Comparison of ENCODE assay signal across 8 cellular contexts in genomic region chr4:15682790-15683495, GRCh38. TPM values are rescaled to one million over a fixed set of nuclear protein-coding genes. Genes with fewer than 3 reads are reported as not detected.
A peak's percentile ranks its signal among the peaks of the same experiment; 100 is the strongest.
DNase-seq lines count a peak whose midpoint lies in the region; ATAC-seq and TF ChIP-seq lines count a peak whose summit lies in the region.

No MANE protein-coding gene starts in this region.

- no peak for TF ChIP-seq POLR2A in body of pancreas (IDR thresholded peaks at IDR 0.05)

- H3K4me3 Mint-ChIP-seq in activated T-cell treated with anti-CD3 and anti-CD28 coated beads, Interleukin-2, amount 50 U/mL, for 24 hours: peak overlapping the region; percentile 100
- H3K4me3 Mint-ChIP-seq in activated B cell treated with CpG ODN at 0.5 μM for 24 hours: peak overlapping the region; percentile 97
- H3K4me3 Mint-ChIP-seq in immature natural killer cell: peak overlapping the region; percentile 87 to 99 (median 97)

- in situ Hi-C loops in GM13977 (cut with MboI; ENCODE audit: low pct_unique_long_range_greater_than_20kb, low sequenced_read_pairs, unreplicated experiment): no loop called here

- peaks cover 46% of the 10 kb centered on the region for H3K36me3 Mint-ChIP-seq in activated T-cell treated with anti-CD3 and anti-CD28 coated beads, Interleukin-2, amount 50 U/mL, for 24 hours (ENCODE audit: low read depth)
- H3K36me3 Mint-ChIP-seq in activated B cell treated with CpG ODN at 0.5 μM for 24 hours (ENCODE audit: low read depth): peaks cover 30% of the 10 kb centered on the region
- H3K36me3 Mint-ChIP-seq in immature natural killer cell: peaks cover 7 to 14% (median 12%) of the 10 kb centered on the region in 3 donors

- H3K27ac Mint-ChIP-seq in activated T-cell treated with anti-CD3 and anti-CD28 coated beads, Interleukin-2, amount 50 U/mL, for 24 hours: no peak overlapping the region
- H3K27ac Mint-ChIP-seq in activated B cell treated with CpG ODN at 0.5 μM for 24 hours: no peak overlapping the region
- peak overlapping the region in 5 of 6 donors; percentile 81 to 94 (median 90) for H3K27ac Mint-ChIP-seq in immature natural killer cell

- no peaks in the 10 kb centered on the region for H3K9me3 Mint-ChIP-seq in activated T-cell treated with anti-CD3 and anti-CD28 coated beads, Interleukin-2, amount 50 U/mL, for 24 hours
- H3K9me3 Mint-ChIP-seq in activated B cell treated with CpG ODN at 0.5 μM for 24 hours: no peaks in the 10 kb centered on the region
- H3K9me3 Mint-ChIP-seq in immature natural killer cell: no peaks in the 10 kb centered on the region

- CTCF ChIA-PET in activated B cell treated with CpG ODN at 0.5 μM for 24 hours (lab: Charles Lee): interaction anchor here (0.8 kb wide), 1 partner anchor 123 kb away, joined by 3 read pairs; no protein-coding TSS in a partner anchor

- no peak for DNase-seq in activated T-cell treated with anti-CD3 and anti-CD28 coated beads, Interleukin-2, amount 50 U/mL, for 24 hours
- DNase-seq in activated T-cell treated with anti-CD3 and anti-CD28 coated beads, Interleukin-2, amount 50 U/mL, for 1 hour: no peak
- DNase-seq in activated B cell treated with CpG ODN at 0.5 μM for 24 hours (no peak), immature natural killer cell (no peak), tibial artery (no peak), GM13977 (ENCODE audit: low spot score) (no peak), body of pancreas (no peak)
- no peak for DNase-seq in activated CD8-positive, alpha-beta memory T cell treated with anti-CD3 and anti-CD28 coated beads, Interleukin-2, amount 50 U/mL, for 48 hours

- no peak for TF ChIP-seq CTCF in activated B cell treated with CpG ODN at 0.5 μM for 24 hours (IDR thresholded peaks at IDR 0.05)
- TF ChIP-seq CTCF in tibial artery (IDR thresholded peaks at IDR 0.05): no peak
- TF ChIP-seq CTCF in GM13977 (IDR thresholded peaks at IDR 0.05; ENCODE audit: extremely low read depth, insufficient read depth, missing control alignments): no peak
- no peak for TF ChIP-seq CTCF in body of pancreas (IDR thresholded peaks at IDR 0.05)

- WGBS in body of pancreas, 2 donors: 60 to 75% methylated on average over 6 of the region's 6 CpGs

- H3K27me3 Mint-ChIP-seq in activated T-cell treated with anti-CD3 and anti-CD28 coated beads, Interleukin-2, amount 50 U/mL, for 24 hours: peaks cover 3% of the 10 kb centered on the region
- H3K27me3 Mint-ChIP-seq in activated B cell treated with CpG ODN at 0.5 μM for 24 hours (no peaks in the 10 kb centered on the region), immature natural killer cell (ENCODE audit: low read depth in 3 of 3) (peaks cover 0 to 8% (median 8%) of the 10 kb centered on the region in 3 donors)

- H3K4me3 ChIP-seq in tibial artery: peak overlapping the region; percentile 79 to 80
- peak overlapping the region in 1 of 2 donors; percentile 56 for H3K4me3 ChIP-seq in body of pancreas

- H3K27me3 ChIP-seq in tibial artery (no peaks in the 10 kb centered on the region), body of pancreas (no peaks in the 10 kb centered on the region)

- ATAC-seq in activated B cell treated with CpG ODN at 0.5 μM for 24 hours (ENCODE audit: low read depth): no peak
- no peak for ATAC-seq in body of pancreas

- H3K36me3 ChIP-seq in tibial artery (peaks cover 8 to 14% (median 14%) of the 10 kb centered on the region in 3 donors), body of pancreas (replicated peaks in 1 of 2; ENCODE audit: insufficient read depth in 1 of 2, low read depth in 2 of 2) (peaks cover 0 to 3% of the 10 kb centered on the region in 2 donors)

- H3K4me1 ChIP-seq in tibial artery: peaks cover 0 to 26% (median 15%) of the 10 kb centered on the region in 4 donors
- H3K4me1 ChIP-seq in body of pancreas: peaks cover 14% of the 10 kb centered on the region

- no peaks in the 10 kb centered on the region for H3K9me3 ChIP-seq in tibial artery
- no peaks in the 10 kb centered on the region for H3K9me3 ChIP-seq in body of pancreas

- peaks cover 36% of the 10 kb centered on the region for H3K4me1 Mint-ChIP-seq in activated T-cell treated with anti-CD3 and anti-CD28 coated beads, Interleukin-2, amount 50 U/mL, for 24 hours (ENCODE audit: low read depth)
- H3K4me1 Mint-ChIP-seq in activated B cell treated with CpG ODN at 0.5 μM for 24 hours: peaks cover 27% of the 10 kb centered on the region
- H3K4me1 Mint-ChIP-seq in immature natural killer cell: peaks cover 27 to 46% of the 10 kb centered on the region in 2 donors

- POLR2A ChIA-PET in activated B cell treated with CpG ODN at 0.5 μM for 24 hours (lab: Charles Lee): interaction anchor here (0.6 to 2.3 kb wide), 3 partner anchors 9 to 678 kb away, joined by 3 to 14 read pairs (median 4); partner anchors contain the start of gene FBXL5

- H3K27ac ChIP-seq in tibial artery: peak overlapping the region; percentile 88 to 91
- H3K27ac ChIP-seq in body of pancreas: peak overlapping the region in 2 of 4 donors; percentile 93 to 96

- intact Hi-C loops in activated B cell treated with CpG ODN at 0.5 μM for 24 hours (cut with micrococcal nuclease) (loop anchor here (10.0 kb wide), 1 partner anchor 542 kb away; the partner anchor contains the start of gene TAPT1), tibial artery (cut with DNase I; ENCODE audit: low total_unique reads) (loop anchor here (1.0 kb wide), 1 partner anchor 9 kb away; no protein-coding TSS in a partner anchor), body of pancreas (cut with DNase I) (no loop called here)

RNA-seq across cellular contexts. Expression of gene FAM200B, which starts 1.3 kb away (rescaled TPM):
- 9.1 and 11.3 TPM in 2 replicates for total RNA-seq in activated B cell treated with CpG ODN at 0.5 μM for 24 hours
- 10 to 100 TPM; 47.9 to 58.3 (median 50.2) TPM for polyA plus RNA-seq in immature natural killer cell
- 10 to 100 TPM; 15.6 to 20.8 TPM for total RNA-seq in body of pancreas

RNA-seq across cellular contexts. Expression of gene BST1, which starts 19.9 kb away (rescaled TPM):
- total RNA-seq in activated B cell treated with CpG ODN at 0.5 μM for 24 hours: 0.49 TPM in 1 of 2 replicates, not detected in the other
- polyA plus RNA-seq in immature natural killer cell: 1 to 10 TPM in 2 of 3 donors, under 1 TPM in 1; 0.78 to 2.0 (median 1.1) TPM
- 1 to 10 TPM in 1 of 2 donors, under 1 TPM in 1; 0.99 to 1.6 TPM for total RNA-seq in body of pancreas

RNA-seq across cellular contexts. Expression of gene FBXL5, which starts 27.8 kb away (rescaled TPM):
- total RNA-seq in activated B cell treated with CpG ODN at 0.5 μM for 24 hours: 29.9 and 32.1 TPM in 2 replicates
- 100 to 1,000 TPM; 116 to 249 (median 125) TPM for polyA plus RNA-seq in immature natural killer cell
- 10 to 100 TPM; 52.4 to 56.0 TPM for total RNA-seq in body of pancreas

Comparison
In these comparisons a context has a peak if more than half of its experiments do, and no peak if none do; other contexts are left out.
1. H3K27ac Mint-ChIP-seq: peak in immature natural killer cell (5 of 6); none in activated T-cell treated with anti-CD3 and anti-CD28 coated beads, Interleukin-2, amount 50 U/mL, for 24 hours (single experiment) and activated B cell treated with CpG ODN at 0.5 μM for 24 hours (single experiment).
2. Peak in every context shown above with its lines, with median percentiles within 50 percentile points of each other: H3K4me3 Mint-ChIP-seq.